ENCODE assay signal across 11 cellular contexts in genomic region chr9:68690088-68690487, GRCh38. TPM values are rescaled to one million over a fixed set of nuclear protein-coding genes. Genes with fewer than 3 reads are reported as not detected.
A peak's percentile ranks its signal among the peaks of the same experiment; 100 is the strongest.
DNase-seq lines count a peak whose midpoint lies in the region; ATAC-seq and TF ChIP-seq lines count a peak whose summit lies in the region.
"Had no signal": no experiment of that assay in that cellular context is flagged by ENCODE, and none has a peak within 500 bp of the region (broad histone marks: within the 10 kb centered on the region; RNA-seq: fewer than 3 reads in every experiment).

No MANE protein-coding gene starts in this region.

- H3K27me3 ChIP-seq in heart left ventricle = peaks cover 0 to 5% (median 0%) of the 10 kb centered on the region in 9 donors
- H3K27me3 ChIP-seq in WERI-Rb-1 (ENCODE audit: insufficient read depth, low read depth, severe bottlenecking) = peaks cover 56% of the 10 kb centered on the region
- peaks cover 29% of the 10 kb centered on the region for H3K27me3 ChIP-seq in smooth muscle cell (ENCODE audit: low read depth)

- no peak overlapping the region for H3K4me2 ChIP-seq in smooth muscle cell

- H3K4me3 ChIP-seq in heart left ventricle = no peak overlapping the region
- no peak overlapping the region for H3K4me3 ChIP-seq in WERI-Rb-1 (ENCODE audit: low read depth, low read length)
- H3K4me3 ChIP-seq in smooth muscle cell = no peak overlapping the region

- no peaks in the 10 kb centered on the region for H3K79me2 ChIP-seq in smooth muscle cell (ENCODE audit: low read depth)

- peak; percentile 28 for DNase-seq in COLO829 (ENCODE audit: low spot score)
- DNase-seq in amniotic epithelial cell (ENCODE audit: low read depth) = peak; percentile 43
- peak in 4 of 5 donors; percentile 51 to 76 (median 63) for DNase-seq in heart left ventricle
- no peak for DNase-seq in omental fat pad (ENCODE audit: low spot score)
- no peak for DNase-seq in WERI-Rb-1
- no peak for DNase-seq in SHP77 treated with DMSO at 0.1 percent for 48 hours (lab: John Stamatoyannopoulos, UW)
- DNase-seq in NCI-H345 treated with DMSO at 0.1 percent for 48 hours (lab: John Stamatoyannopoulos, UW; ENCODE audit: unreplicated experiment) = no peak
- no peak for DNase-seq in smooth muscle cell (lab: John Stamatoyannopoulos, UW; ENCODE audit: unreplicated experiment)
- DNase-seq: activated B cell treated with CpG ODN at 0.5 μM for 24 hours, NCI-H1417 treated with DMSO at 0.1 percent for 48 hours, trophoblast cell had no signal

- H3K9me3 ChIP-seq in heart left ventricle = no peaks in the 10 kb centered on the region
- no peaks in the 10 kb centered on the region for H3K9me3 ChIP-seq in WERI-Rb-1 (ENCODE audit: severe bottlenecking)
- H3K9me3 ChIP-seq in smooth muscle cell (replicated peaks; ENCODE audit: low read depth) = no peaks in the 10 kb centered on the region

- H3K36me3 ChIP-seq in heart left ventricle (no peaks in the 10 kb centered on the region), WERI-Rb-1 (no peaks in the 10 kb centered on the region), smooth muscle cell (ENCODE audit: low read depth) (no peaks in the 10 kb centered on the region)

- H3F3A ChIP-seq in smooth muscle cell (ENCODE audit: low read depth) = no peaks in the 10 kb centered on the region

- H4K20me1 ChIP-seq in smooth muscle cell (ENCODE audit: low read depth) = no peaks in the 10 kb centered on the region

- H3K27ac ChIP-seq in heart left ventricle (peak overlapping the region in 9 of 12 donors; percentile 38 to 66 (median 57)), WERI-Rb-1 (no peak overlapping the region), smooth muscle cell (ENCODE audit: low read depth) (no peak overlapping the region)

- ATAC-seq in heart left ventricle = peak; percentile 90 to 96 (median 96)
- peak; percentile 98 for ATAC-seq in omental fat pad (ENCODE audit: low FRiP score)

- 14 to 19% (median 16%) methylated on average over 6 of the region's 6 CpGs for WGBS in heart left ventricle, 4 donors
- 42% methylated on average over 6 of the region's 6 CpGs for WGBS in smooth muscle cell (ENCODE audit: low lambda C conversion rate)

- TF ChIP-seq CTCF in heart left ventricle (IDR thresholded peaks at IDR 0.05) (no peak), omental fat pad (IDR thresholded peaks at IDR 0.05) (no peak), WERI-Rb-1 (IDR thresholded peaks at IDR 0.05; ENCODE audit: low read depth, low read length) (no peak), smooth muscle cell (IDR thresholded peaks at IDR 0.05; ENCODE audit: borderline replicate concordance, insufficient read depth, poor library complexity, severe bottlenecking) (no peak)

- H2AFZ ChIP-seq in smooth muscle cell (ENCODE audit: low read depth) = no peak overlapping the region

- H3K4me1 ChIP-seq in heart left ventricle (peaks cover 0 to 23% (median 6%) of the 10 kb centered on the region in 12 donors), smooth muscle cell (ENCODE audit: low read depth) (peaks cover 8% of the 10 kb centered on the region)

- intact Hi-C loops in heart left ventricle (cut with DNase I) = loop anchor here in 1 of 10 donors (5.0 to 10.0 kb wide), 2 partner anchors 55 to 93 kb away; no protein-coding TSS in a partner anchor

- TF ChIP-seq POLR2A in heart left ventricle (IDR thresholded peaks at IDR 0.05) = no peak

- H3K9ac ChIP-seq in smooth muscle cell (ENCODE audit: low read depth) = no peak overlapping the region

RNA-seq across cellular contexts. Expression of gene PIP5K1B, which starts 15.0 kb away (rescaled TPM):
- total RNA-seq in heart left ventricle = 10 to 100 TPM; 28.0 to 68.0 (median 47.5) TPM
- 10 to 100 TPM in 1 of 2 donors, 1 to 10 TPM in 1; 8.6 to 48.8 TPM for polyA plus RNA-seq in heart left ventricle
- 10 to 100 TPM in 1 of 4 donors, 1 to 10 TPM in 3; 1.9 to 14.3 (median 3.2) TPM for total RNA-seq in omental fat pad
- 0.09 TPM in 1 of 2 replicates, not detected in the other for total RNA-seq in smooth muscle cell
- not detected in 2 replicates for polyA plus RNA-seq in smooth muscle cell

Comparison
In these comparisons a context has a peak if more than half of its experiments do, and no peak if none do; other contexts are left out.
1. DNase-seq: peak in COLO829 (single experiment), amniotic epithelial cell (single experiment) and heart left ventricle (4 of 5); none in omental fat pad (single experiment), WERI-Rb-1 (single experiment), SHP77 treated with DMSO at 0.1 percent for 48 hours (single experiment), NCI-H345 treated with DMSO at 0.1 percent for 48 hours (single experiment) and smooth muscle cell (single experiment).
2. H3K27ac ChIP-seq: peak in heart left ventricle (9 of 12); none in WERI-Rb-1 (single experiment) and smooth muscle cell (single experiment).